ENCODE assay signal across 8 cellular contexts in the genomic region with DNA sequence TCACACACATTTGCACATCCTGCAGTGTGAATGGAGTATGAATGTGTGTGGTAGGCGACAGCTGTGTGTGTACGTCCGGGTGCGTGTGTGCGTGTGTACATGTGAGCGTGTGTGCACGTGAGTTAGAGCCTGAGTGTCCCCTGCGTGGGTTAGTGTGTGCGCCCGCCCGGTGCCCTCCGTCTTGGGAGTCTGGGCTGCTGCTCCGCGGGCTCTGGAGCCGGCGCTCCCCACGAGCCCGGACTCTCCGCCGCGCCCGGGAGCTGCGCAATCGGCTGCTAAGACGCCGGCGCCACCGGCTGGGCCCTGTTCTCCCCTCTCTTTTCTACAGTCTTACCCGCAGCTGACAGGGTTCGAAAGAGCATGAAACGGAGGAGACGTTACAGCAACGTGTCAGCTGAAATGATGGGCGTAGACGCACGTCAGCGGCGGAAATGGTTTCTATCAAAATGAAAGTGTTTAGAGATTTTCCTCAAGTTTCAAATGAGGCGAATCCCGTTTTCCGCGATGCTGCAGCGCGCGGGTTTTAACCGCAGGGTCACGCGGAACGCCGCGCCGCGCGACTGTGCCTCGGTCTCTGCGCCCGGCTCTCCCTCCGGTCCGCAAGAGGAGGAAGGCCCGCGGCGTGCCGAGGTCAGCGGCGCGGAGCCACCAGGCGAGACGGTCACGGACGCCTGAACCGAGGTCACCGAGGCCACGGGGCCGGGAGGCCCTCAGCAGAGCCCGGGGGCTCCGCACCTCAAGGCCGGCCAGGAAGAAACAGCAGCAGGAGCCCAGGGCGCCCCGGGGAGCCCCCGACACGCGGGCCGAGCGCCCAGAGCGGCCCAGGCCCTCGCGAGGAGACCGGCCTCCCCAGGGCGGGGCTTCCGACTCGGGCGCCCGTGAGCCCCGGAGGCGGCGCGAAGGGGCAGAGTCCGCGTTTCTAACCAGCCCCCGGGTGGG.
DNase-seq lines count a peak whose midpoint lies in the region; ATAC-seq and TF ChIP-seq lines count a peak whose summit lies in the region.

No MANE protein-coding gene starts in this region.

- peak overlapping the region; percentile 62 for H3K4me3 ChIP-seq in HUES48 (ENCODE audit: low read depth, low read length)
- H3K4me3 ChIP-seq in dorsolateral prefrontal cortex: peak overlapping the region; percentile 32 to 82 (median 64)
- peak overlapping the region; percentile 52 for H3K4me3 ChIP-seq in lung

- peak overlapping the region; percentile 93 for H3K27ac Mint-ChIP-seq in activated CD4-positive, alpha-beta T cell treated with anti-CD3 and anti-CD28 coated beads, Interleukin-2, amount 10 ng/mL, durations not matched to agents 7 days and 5 days

- intact Hi-C loops in dorsolateral prefrontal cortex (cut with DNase I): loop anchor here in 1 of 2 donors (5.0 kb wide), 1 partner anchor 75 kb away; no protein-coding TSS in a partner anchor

- DNase-seq in GM03348 (ENCODE audit: low spot score): peak; percentile 85
- DNase-seq in activated CD4-positive, alpha-beta T cell treated with anti-CD3 and anti-CD28 coated beads, Interleukin-2, amount 10 ng/mL, durations not matched to agents 7 days and 5 days: peak; percentile 70
- DNase-seq in dorsolateral prefrontal cortex: peak in 8 of 10 donors; percentile 32 to 58 (median 46)
- DNase-seq in lung (ENCODE audit: low spot score): no peak
- DNase-seq in stimulated activated CD4-positive, alpha-beta T cell treated with anti-CD3 and anti-CD28 coated beads, TNF-alpha, amount 100 ng/mL, for 24 hours (ENCODE audit: low read depth in 3 of 3): peak; percentile 34 to 63 (median 42)
- DNase-seq in mucosa of gallbladder (ENCODE audit: low spot score): no peak

- H3K27me3 Mint-ChIP-seq in activated CD4-positive, alpha-beta T cell treated with anti-CD3 and anti-CD28 coated beads, Interleukin-2, amount 10 ng/mL, durations not matched to agents 7 days and 5 days: no peaks in the 10 kb centered on the region

- CTCF ChIA-PET in activated CD4-positive, alpha-beta T cell treated with anti-CD3 and anti-CD28 coated beads, Interleukin-2, amount 10 ng/mL, durations not matched to agents 7 days and 5 days (lab: Charles Lee): interaction anchor here (1.3 kb wide), 1 partner anchor 9 kb away, joined by 4 read pairs; no protein-coding TSS in a partner anchor

- H3K9me3 ChIP-seq in HUES48 (ENCODE audit: control insufficient read depth, insufficient read depth, low read length): no peaks in the 10 kb centered on the region
- H3K9me3 ChIP-seq in lung (ENCODE audit: control insufficient read depth in 2 of 2, insufficient read depth in 1 of 2, low read length in 1 of 2): peaks cover 0 to 4% of the 10 kb centered on the region in 2 donors

- TF ChIP-seq CTCF in dorsolateral prefrontal cortex (IDR thresholded peaks at IDR 0.05 in 54 of 56, conservative IDR thresholded peaks at IDR 0.05 in 2 of 56; ENCODE audit: low read depth in 1 of 56, partially characterized antibody in 56 of 56) (no peak), lung (IDR thresholded peaks at IDR 0.05; ENCODE audit: control extremely low read depth, extremely low read depth) (no peak)

- H3K27me3 ChIP-seq in HUES48 (ENCODE audit: control insufficient read depth, insufficient read depth, low read length) (peaks cover 49% of the 10 kb centered on the region), dorsolateral prefrontal cortex (peaks cover 0 to 54% (median 5%) of the 10 kb centered on the region in 45 donors), lung (ENCODE audit: control insufficient read depth, insufficient read depth) (no peaks in the 10 kb centered on the region)

- H3K27ac ChIP-seq in HUES48 (ENCODE audit: low read depth, low read length): no peak overlapping the region
- peak overlapping the region in 45 of 59 donors; percentile 25 to 83 (median 69) for H3K27ac ChIP-seq in dorsolateral prefrontal cortex
- no peak overlapping the region for H3K27ac ChIP-seq in lung (ENCODE audit: low read depth in 1 of 2, low read length in 1 of 2)

- POLR2A ChIA-PET in activated CD4-positive, alpha-beta T cell treated with anti-CD3 and anti-CD28 coated beads, Interleukin-2, amount 10 ng/mL, durations not matched to agents 7 days and 5 days (lab: Charles Lee): interaction anchor here (0.7 kb wide), 1 partner anchor 211 kb away, joined by 3 read pairs; no protein-coding TSS in a partner anchor

- H3K4me3 Mint-ChIP-seq in activated CD4-positive, alpha-beta T cell treated with anti-CD3 and anti-CD28 coated beads, Interleukin-2, amount 10 ng/mL, durations not matched to agents 7 days and 5 days: peak overlapping the region; percentile 80

- H3K36me3 ChIP-seq in HUES48 (ENCODE audit: control insufficient read depth, insufficient read depth, low read length): no peaks in the 10 kb centered on the region
- no peaks in the 10 kb centered on the region for H3K36me3 ChIP-seq in lung (ENCODE audit: control insufficient read depth in 2 of 2, insufficient read depth in 2 of 2, low read length in 2 of 2)

- peaks cover 8% of the 10 kb centered on the region for H3K4me1 Mint-ChIP-seq in activated CD4-positive, alpha-beta T cell treated with anti-CD3 and anti-CD28 coated beads, Interleukin-2, amount 10 ng/mL, durations not matched to agents 7 days and 5 days

- 0 out of 2 replicates have a peak, but pooled peaks cover 3% of the 10 kb centered on the region for H3K4me1 ChIP-seq in HUES48 (ENCODE audit: control insufficient read depth, insufficient read depth, low read length)
- peaks cover 0 to 4% of the 10 kb centered on the region in 2 donors for H3K4me1 ChIP-seq in lung (ENCODE audit: control insufficient read depth in 2 of 2, insufficient read depth in 2 of 2, low read length in 2 of 2)

- peak; percentile 64 for ATAC-seq in lung (ENCODE audit: insufficient read depth, low FRiP score)
- no peak for ATAC-seq in HG03045 (IDR thresholded peaks at IDR 0.05; ENCODE audit: unreplicated experiment)

- no peaks in the 10 kb centered on the region for H3K36me3 Mint-ChIP-seq in activated CD4-positive, alpha-beta T cell treated with anti-CD3 and anti-CD28 coated beads, Interleukin-2, amount 10 ng/mL, durations not matched to agents 7 days and 5 days (ENCODE audit: low read depth)

- 1% methylated on average over 77 to 100 of the region's 100 CpGs for WGBS in lung, 2 donors

- H3K9ac ChIP-seq in HUES48 (ENCODE audit: low read depth, low read length): no peak overlapping the region

- no peaks in the 10 kb centered on the region for H3K9me3 Mint-ChIP-seq in activated CD4-positive, alpha-beta T cell treated with anti-CD3 and anti-CD28 coated beads, Interleukin-2, amount 10 ng/mL, durations not matched to agents 7 days and 5 days

Comparison
In these comparisons a context has a peak if more than half of its experiments do, and no peak if none do; other contexts are left out.
1. DNase-seq: peak in GM03348 (single experiment), activated CD4-positive, alpha-beta T cell treated with anti-CD3 and anti-CD28 coated beads, Interleukin-2, amount 10 ng/mL, durations not matched to agents 7 days and 5 days (single experiment), dorsolateral prefrontal cortex (8 of 10) and stimulated activated CD4-positive, alpha-beta T cell treated with anti-CD3 and anti-CD28 coated beads, TNF-alpha, amount 100 ng/mL, for 24 hours (3 of 3); none in lung (single experiment) and mucosa of gallbladder (single experiment).
2. H3K27ac ChIP-seq: peak in dorsolateral prefrontal cortex (45 of 59); none in HUES48 (single experiment) and lung (0 of 2).
3. Peak in every context shown above with its lines, with median percentiles within 50 percentile points of each other: H3K4me3 ChIP-seq.